ENCODE assay signal across 8 cellular contexts in genomic region chr7:140479062-140479738, GRCh38.
DNase-seq lines count a peak whose midpoint lies in the region; ATAC-seq lines count a peak whose summit lies in the region.

MKRN1 (minus strand) TSS chr7:140479505; CDS start chr7:140479344, 161 bp downstream.

- peak; percentile 93 for ATAC-seq in HG03442 (IDR thresholded peaks at IDR 0.05; ENCODE audit: unreplicated experiment)

- H3K27ac ChIP-seq in cingulate gyrus (ENCODE audit: low read depth, low read length): peak within 1 kb of the TSS; percentile 81

- DNase-seq in Ammon's horn (ENCODE audit: low spot score) (peak; percentile 98), GM19238 (ENCODE audit: insufficient read length, low spot score) (peak; percentile 88), NCI-H524 (lab: John Stamatoyannopoulos, UW) (peak; percentile 96 to 97), kidney tubule cell (ENCODE audit: low spot score) (peak; percentile 97)
- DNase-seq in activated CD4-positive, alpha-beta T cell treated with anti-CD3 and anti-CD28 coated beads for 4 hours: peak; percentile 95
- DNase-seq in stimulated activated CD4-positive, alpha-beta T cell treated with anti-CD3 and anti-CD28 coated beads, Interleukin-1b, Interleukin-23, amount 100 ng/mL, for 24 hours (ENCODE audit: low read depth in 4 of 4, low spot score in 1 of 4): peak; percentile 79 to 95 (median 86)

Comparison
In these comparisons a context has a peak if more than half of its experiments do, and no peak if none do; other contexts are left out.
1. Peak in every context shown above with its lines: DNase-seq, ATAC-seq and H3K27ac ChIP-seq.